8 cellular contexts compared by ENCODE assay signal in genomic region chr6:33273129-33273923, GRCh38. TPM values are rescaled to one million over a fixed set of nuclear protein-coding genes. Genes with fewer than 3 reads are reported as not detected.
DNase-seq lines count a peak whose midpoint lies in the region; ATAC-seq and TF ChIP-seq lines count a peak whose summit lies in the region.

No MANE protein-coding gene starts in this region.

- H3K9me3 Mint-ChIP-seq in activated CD4-positive, alpha-beta T cell treated with anti-CD3 and anti-CD28 coated beads, Interleukin-2, amount 10 ng/mL, durations not matched to agents 7 days and 5 days, result no peaks in the 10 kb centered on the region
- H3K9me3 Mint-ChIP-seq in activated CD8-positive, alpha-beta T cell treated with anti-CD3 and anti-CD28 coated beads for 36 hours, result no peaks in the 10 kb centered on the region

- H3K4me1 Mint-ChIP-seq in activated CD4-positive, alpha-beta T cell treated with anti-CD3 and anti-CD28 coated beads, Interleukin-2, amount 10 ng/mL, durations not matched to agents 7 days and 5 days, result peaks cover 68% of the 10 kb centered on the region
- H3K4me1 Mint-ChIP-seq in activated CD8-positive, alpha-beta T cell treated with anti-CD3 and anti-CD28 coated beads for 36 hours (ENCODE audit: low read depth), result peaks cover 43% of the 10 kb centered on the region

- H3K27ac Mint-ChIP-seq in activated CD4-positive, alpha-beta T cell treated with anti-CD3 and anti-CD28 coated beads, Interleukin-2, amount 10 ng/mL, durations not matched to agents 7 days and 5 days, result peak overlapping the region; percentile 98
- peak overlapping the region; percentile 100 for H3K27ac Mint-ChIP-seq in activated CD8-positive, alpha-beta T cell treated with anti-CD3 and anti-CD28 coated beads for 36 hours

- no peak overlapping the region for H3K27ac ChIP-seq in stomach smooth muscle (ENCODE audit: low read length)

- H3K9ac ChIP-seq in iPS-15b (ENCODE audit: low read depth, low read length) (peak overlapping the region; percentile 100), stomach smooth muscle (ENCODE audit: low read length in 2 of 2) (peak overlapping the region; percentile 80 to 99)

- H3K36me3 ChIP-seq in iPS-15b (ENCODE audit: control insufficient read depth, insufficient read depth, low read length), result peaks cover 42% of the 10 kb centered on the region
- peaks cover 19 to 36% of the 10 kb centered on the region in 2 donors for H3K36me3 ChIP-seq in stomach smooth muscle (ENCODE audit: control insufficient read depth in 2 of 2, insufficient read depth in 2 of 2, low read length in 2 of 2)

- DNase-seq in activated CD4-positive, alpha-beta T cell treated with anti-CD3 and anti-CD28 coated beads, Interleukin-2, amount 10 ng/mL, durations not matched to agents 7 days and 5 days, result no peak
- no peak for DNase-seq in activated CD4-positive, alpha-beta T cell treated with anti-CD3 and anti-CD28 coated beads, Interleukin-2, amount 50 U/mL, for 4 hours
- no peak for DNase-seq in activated CD8-positive, alpha-beta T cell treated with anti-CD3 and anti-CD28 coated beads for 36 hours
- DNase-seq in DMS79 treated with DMSO at 0.1 percent for 48 hours (lab: John Stamatoyannopoulos, UW), result no peak

- H3K9me3 ChIP-seq in iPS-15b (ENCODE audit: control insufficient read depth, insufficient read depth, low read length) (no peaks in the 10 kb centered on the region), stomach smooth muscle (ENCODE audit: control insufficient read depth in 2 of 2, low read length in 2 of 2) (no peaks in the 10 kb centered on the region)

- H3K4me1 ChIP-seq in iPS-15b (ENCODE audit: control insufficient read depth, insufficient read depth, low read length) (peaks cover 12% of the 10 kb centered on the region), stomach smooth muscle (ENCODE audit: control insufficient read depth, insufficient read depth, low read length) (peaks cover 64% of the 10 kb centered on the region)

- no peaks in the 10 kb centered on the region for H3K27me3 Mint-ChIP-seq in activated CD4-positive, alpha-beta T cell treated with anti-CD3 and anti-CD28 coated beads, Interleukin-2, amount 10 ng/mL, durations not matched to agents 7 days and 5 days
- no peaks in the 10 kb centered on the region for H3K27me3 Mint-ChIP-seq in activated CD8-positive, alpha-beta T cell treated with anti-CD3 and anti-CD28 coated beads for 36 hours

- H3K4me3 ChIP-seq in iPS-15b (ENCODE audit: low read depth, low read length) (peak overlapping the region; percentile 93), stomach smooth muscle (ENCODE audit: low read length in 2 of 2) (peak overlapping the region; percentile 98)

- POLR2A ChIA-PET in activated CD4-positive, alpha-beta T cell treated with anti-CD3 and anti-CD28 coated beads, Interleukin-2, amount 10 ng/mL, durations not matched to agents 7 days and 5 days (lab: Charles Lee), result no interaction called here
- POLR2A ChIA-PET in activated CD8-positive, alpha-beta T cell treated with anti-CD3 and anti-CD28 coated beads for 36 hours (lab: Charles Lee), result interaction anchor here (0.6 to 9.5 kb wide), 14 partner anchors 8 to 153 kb away, joined by 3 to 261 read pairs (median 13); partner anchors contain the start of genes PFDN6, RGL2 and WDR46

- ATAC-seq in activated CD8-positive, alpha-beta T cell treated with anti-CD3 and anti-CD28 coated beads for 36 hours, result no peak
- ATAC-seq in HG02798 (IDR thresholded peaks at IDR 0.05; ENCODE audit: poor library complexity, unreplicated experiment), result no peak
- ATAC-seq in HG02852 (IDR thresholded peaks at IDR 0.05; ENCODE audit: unreplicated experiment), result no peak

- intact Hi-C loops in activated CD8-positive, alpha-beta T cell treated with anti-CD3 and anti-CD28 coated beads for 36 hours (cut with micrococcal nuclease), result no loop called here

- TF ChIP-seq CTCF in activated CD8-positive, alpha-beta T cell treated with anti-CD3 and anti-CD28 coated beads for 36 hours (IDR thresholded peaks at IDR 0.05), result no peak

- CTCF ChIA-PET in activated CD4-positive, alpha-beta T cell treated with anti-CD3 and anti-CD28 coated beads, Interleukin-2, amount 10 ng/mL, durations not matched to agents 7 days and 5 days (lab: Charles Lee), result interaction anchor here (1.2 to 1.7 kb wide), 2 partner anchors 16 to 22 kb away, joined by 3 to 6 read pairs; partner anchors contain the start of genes PFDN6 and WDR46
- CTCF ChIA-PET in activated CD8-positive, alpha-beta T cell treated with anti-CD3 and anti-CD28 coated beads for 36 hours (lab: Charles Lee), result interaction anchor here (1.2 to 5.4 kb wide), 2 partner anchors 14 to 24 kb away, joined by 4 to 36 read pairs; no protein-coding TSS in a partner anchor

- H3K27me3 ChIP-seq in iPS-15b (ENCODE audit: control insufficient read depth, insufficient read depth, low read length) (no peaks in the 10 kb centered on the region), stomach smooth muscle (ENCODE audit: control insufficient read depth in 1 of 2, insufficient read depth in 2 of 2, low read length in 2 of 2) (no peaks in the 10 kb centered on the region)

- peaks cover 62% of the 10 kb centered on the region for H3K36me3 Mint-ChIP-seq in activated CD4-positive, alpha-beta T cell treated with anti-CD3 and anti-CD28 coated beads, Interleukin-2, amount 10 ng/mL, durations not matched to agents 7 days and 5 days (ENCODE audit: low read depth)
- H3K36me3 Mint-ChIP-seq in activated CD8-positive, alpha-beta T cell treated with anti-CD3 and anti-CD28 coated beads for 36 hours (ENCODE audit: low read depth), result peaks cover 62% of the 10 kb centered on the region

- H3K4me3 Mint-ChIP-seq in activated CD4-positive, alpha-beta T cell treated with anti-CD3 and anti-CD28 coated beads, Interleukin-2, amount 10 ng/mL, durations not matched to agents 7 days and 5 days, result peak overlapping the region; percentile 95
- peak overlapping the region; percentile 95 for H3K4me3 Mint-ChIP-seq in activated CD8-positive, alpha-beta T cell treated with anti-CD3 and anti-CD28 coated beads for 36 hours

RNA-seq across cellular contexts. Expression of gene RPS18, which starts 1.5 kb away (rescaled TPM):
- total RNA-seq in activated CD4-positive, alpha-beta T cell treated with anti-CD3 and anti-CD28 coated beads, Interleukin-2, amount 10 ng/mL, durations not matched to agents 7 days and 5 days, result 1,000 to 10,000 TPM; 2,438 to 3,135 TPM
- 1,000 to 10,000 TPM; 4,910 to 4,938 TPM for total RNA-seq in activated CD8-positive, alpha-beta T cell treated with anti-CD3 and anti-CD28 coated beads for 36 hours

RNA-seq across cellular contexts. Expression of gene VPS52, which starts 1.6 kb away (rescaled TPM):
- 10 to 100 TPM; 79.1 to 84.0 TPM for total RNA-seq in activated CD4-positive, alpha-beta T cell treated with anti-CD3 and anti-CD28 coated beads, Interleukin-2, amount 10 ng/mL, durations not matched to agents 7 days and 5 days
- total RNA-seq in activated CD8-positive, alpha-beta T cell treated with anti-CD3 and anti-CD28 coated beads for 36 hours, result 10 to 100 TPM; 31.2 to 34.3 TPM

RNA-seq across cellular contexts. Expression of gene B3GALT4, which starts 3.6 kb away (rescaled TPM):
- total RNA-seq in activated CD4-positive, alpha-beta T cell treated with anti-CD3 and anti-CD28 coated beads, Interleukin-2, amount 10 ng/mL, durations not matched to agents 7 days and 5 days, result 10 to 100 TPM; 18.3 to 21.5 TPM
- 1 to 10 TPM; 3.6 to 4.2 TPM for total RNA-seq in activated CD8-positive, alpha-beta T cell treated with anti-CD3 and anti-CD28 coated beads for 36 hours

RNA-seq across cellular contexts. Expression of gene WDR46, which starts 15.7 kb away (rescaled TPM):
- total RNA-seq in activated CD4-positive, alpha-beta T cell treated with anti-CD3 and anti-CD28 coated beads, Interleukin-2, amount 10 ng/mL, durations not matched to agents 7 days and 5 days, result 10 to 100 TPM; 53.4 to 54.8 TPM
- total RNA-seq in activated CD8-positive, alpha-beta T cell treated with anti-CD3 and anti-CD28 coated beads for 36 hours, result 10 to 100 TPM; 64.0 to 72.2 TPM

RNA-seq across cellular contexts. Expression of gene PFDN6, which starts 16.1 kb away (rescaled TPM):
- 10 to 100 TPM; 57.0 to 67.2 TPM for total RNA-seq in activated CD4-positive, alpha-beta T cell treated with anti-CD3 and anti-CD28 coated beads, Interleukin-2, amount 10 ng/mL, durations not matched to agents 7 days and 5 days
- total RNA-seq in activated CD8-positive, alpha-beta T cell treated with anti-CD3 and anti-CD28 coated beads for 36 hours, result 10 to 100 TPM; 78.1 to 92.3 TPM
